ENCODE assay signal across 9 cellular contexts in the genomic region with DNA sequence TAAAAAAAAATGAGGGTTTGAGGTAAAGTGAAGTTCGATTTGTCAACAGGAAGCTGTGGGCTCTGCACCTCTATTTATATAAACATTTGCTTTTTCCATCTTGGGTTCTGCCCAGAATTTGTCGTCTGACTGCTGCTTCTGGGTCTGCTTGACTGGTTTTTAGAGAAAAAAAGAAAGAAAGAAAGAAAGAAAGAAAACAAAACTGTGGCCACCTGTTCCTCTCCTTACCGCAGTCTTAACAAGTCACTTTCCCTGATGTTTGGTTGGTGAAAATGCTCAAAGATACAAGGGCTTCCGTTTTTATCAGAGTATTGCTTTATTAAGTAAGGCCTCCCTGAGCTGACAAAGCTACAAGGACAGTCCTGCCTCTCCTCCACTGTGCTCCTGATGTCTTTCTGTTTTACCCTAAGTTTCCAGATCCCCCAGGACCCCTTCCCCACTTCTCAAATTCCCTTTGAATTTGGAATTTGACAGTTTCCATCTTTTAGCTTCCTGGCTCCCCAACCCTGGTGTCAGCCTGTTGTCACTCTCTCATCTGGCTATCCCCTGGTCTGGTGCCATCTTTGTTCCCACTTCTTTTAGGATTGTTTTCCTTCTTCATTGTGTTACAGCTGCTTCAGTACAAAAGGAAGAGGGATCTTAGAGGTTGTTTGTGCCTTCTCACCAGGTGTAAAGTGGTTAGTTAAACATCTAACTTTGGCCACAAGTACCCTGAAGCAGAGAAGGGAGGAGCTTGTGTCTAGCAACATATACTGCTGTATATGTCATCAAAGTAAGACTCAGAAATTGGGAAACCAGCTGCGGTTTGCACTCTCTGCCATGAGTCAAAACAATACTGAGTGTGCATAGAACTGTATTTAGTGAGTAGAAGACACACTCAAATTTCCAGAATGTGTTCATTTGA. TPM values are rescaled to one million over a fixed set of nuclear protein-coding genes. Genes with fewer than 3 reads are reported as not detected.
DNase-seq lines count a peak whose midpoint lies in the region; ATAC-seq and TF ChIP-seq lines count a peak whose summit lies in the region.
"Had no signal": no experiment of that assay in that cellular context is flagged by ENCODE, and none has a peak within 500 bp of the region (broad histone marks: within the 10 kb centered on the region; RNA-seq: fewer than 3 reads in every experiment).

No MANE protein-coding gene starts in this region.

- H3K4me3 ChIP-seq in breast epithelium (no peak overlapping the region), HAP-1 (no peak overlapping the region), heart left ventricle (no peak overlapping the region)

- H3K9me3 ChIP-seq in breast epithelium (no peaks in the 10 kb centered on the region), HAP-1 (no peaks in the 10 kb centered on the region), heart left ventricle (no peaks in the 10 kb centered on the region)

- peak; percentile 34 for DNase-seq in MCF 10A (ENCODE audit: unreplicated experiment)
- DNase-seq in breast epithelium (ENCODE audit: low spot score in 2 of 2), result no peak
- peak; percentile 81 for DNase-seq in activated CD8-positive, alpha-beta T cell treated with anti-CD3 and anti-CD28 coated beads, Interleukin-2, amount 10 ng/mL, durations not matched to agents 7 days and 5 days
- DNase-seq in renal cortical epithelial cell (ENCODE audit: low read depth), result peak; percentile 66
- no peak for DNase-seq in HAP-1 (ENCODE audit: low spot score in 2 of 2)
- DNase-seq in endothelial cell (ENCODE audit: low spot score), result no peak
- no peak for DNase-seq in heart left ventricle

- CTCF ChIA-PET in MCF 10A (lab: Yijun Ruan, JAX), result interaction anchor here (0.6 to 1.6 kb wide), 7 partner anchors 11 to 405 kb away, joined by 3 to 5 read pairs (median 4); no protein-coding TSS in a partner anchor
- CTCF ChIA-PET in activated CD8-positive, alpha-beta T cell treated with anti-CD3 and anti-CD28 coated beads, Interleukin-2, amount 10 ng/mL, durations not matched to agents 7 days and 5 days (lab: Charles Lee), result interaction anchor here (1.1 to 3.2 kb wide), 8 partner anchors 13 to 405 kb away, joined by 3 to 18 read pairs (median 4); a partner anchor contains a TSS

- no peak for TF ChIP-seq CTCF in MCF 10A (IDR thresholded peaks at IDR 0.05; ENCODE audit: unreplicated experiment)
- TF ChIP-seq CTCF in breast epithelium (IDR thresholded peaks at IDR 0.05), result no peak
- TF ChIP-seq CTCF in endothelial cell (IDR thresholded peaks at IDR 0.05; ENCODE audit: unreplicated experiment), result no peak
- TF ChIP-seq CTCF in heart left ventricle (IDR thresholded peaks at IDR 0.05), result no peak

- POLR2A ChIA-PET in MCF 10A (lab: Yijun Ruan, JAX), result interaction anchor here (0.6 to 1.0 kb wide), 3 partner anchors 37 to 1569 kb away, joined by 3 to 4 read pairs (median 3); no protein-coding TSS in a partner anchor
- POLR2A ChIA-PET in activated CD8-positive, alpha-beta T cell treated with anti-CD3 and anti-CD28 coated beads, Interleukin-2, amount 10 ng/mL, durations not matched to agents 7 days and 5 days (lab: Charles Lee), result interaction anchor here (0.6 to 0.7 kb wide), 2 partner anchors 15 to 101 kb away, joined by 3 read pairs; no protein-coding TSS in a partner anchor

- no peaks in the 10 kb centered on the region for H3K36me3 Mint-ChIP-seq in MCF 10A (ENCODE audit: insufficient read depth, unreplicated experiment)
- H3K36me3 Mint-ChIP-seq in activated CD8-positive, alpha-beta T cell treated with anti-CD3 and anti-CD28 coated beads, Interleukin-2, amount 10 ng/mL, durations not matched to agents 7 days and 5 days (ENCODE audit: low read depth), result peaks cover 7% of the 10 kb centered on the region
- no peaks in the 10 kb centered on the region for H3K36me3 Mint-ChIP-seq in endothelial cell (ENCODE audit: low read depth, unreplicated experiment)

- no peaks in the 10 kb centered on the region for H3K4me1 ChIP-seq in breast epithelium
- no peaks in the 10 kb centered on the region for H3K4me1 ChIP-seq in HAP-1
- H3K4me1 ChIP-seq in heart left ventricle, result no peaks in the 10 kb centered on the region

- H3K27ac ChIP-seq in breast epithelium (no peak overlapping the region), heart left ventricle (peak overlapping the region in 1 of 12 donors; percentile 62)

- TF ChIP-seq POLR2A in breast epithelium (IDR thresholded peaks at IDR 0.05), result no peak
- TF ChIP-seq POLR2A in heart left ventricle (IDR thresholded peaks at IDR 0.05), result no peak

- H3K27me3 Mint-ChIP-seq in MCF 10A (ENCODE audit: insufficient read depth, unreplicated experiment), result no peaks in the 10 kb centered on the region
- H3K27me3 Mint-ChIP-seq in activated CD8-positive, alpha-beta T cell treated with anti-CD3 and anti-CD28 coated beads, Interleukin-2, amount 10 ng/mL, durations not matched to agents 7 days and 5 days (ENCODE audit: low read depth), result peaks cover 6% of the 10 kb centered on the region
- peaks cover 1% of the 10 kb centered on the region for H3K27me3 Mint-ChIP-seq in endothelial cell (ENCODE audit: unreplicated experiment)

- H3K9me3 Mint-ChIP-seq in MCF 10A (ENCODE audit: unreplicated experiment) (no peaks in the 10 kb centered on the region), endothelial cell (ENCODE audit: unreplicated experiment) (no peaks in the 10 kb centered on the region)
- H3K9me3 Mint-ChIP-seq in activated CD8-positive, alpha-beta T cell treated with anti-CD3 and anti-CD28 coated beads, Interleukin-2, amount 10 ng/mL, durations not matched to agents 7 days and 5 days (ENCODE audit: insufficient read depth), result no peaks in the 10 kb centered on the region

- WGBS in heart left ventricle, 4 donors, result 55 to 71% (median 63%) methylated on average over 5 of the region's 5 CpGs

- BruUV-seq in MCF 10A (replicated peaks; lab: Mats Ljungman, UMichigan), result no TSS peak

- H3K27ac Mint-ChIP-seq in MCF 10A (ENCODE audit: low read depth, unreplicated experiment), result no peak overlapping the region
- H3K27ac Mint-ChIP-seq in activated CD8-positive, alpha-beta T cell treated with anti-CD3 and anti-CD28 coated beads, Interleukin-2, amount 10 ng/mL, durations not matched to agents 7 days and 5 days, result peak overlapping the region; percentile 91
- no peak overlapping the region for H3K27ac Mint-ChIP-seq in endothelial cell (ENCODE audit: unreplicated experiment)

- no peaks in the 10 kb centered on the region for H3K36me3 ChIP-seq in breast epithelium
- H3K36me3 ChIP-seq in HAP-1 (replicated peaks), result no peaks in the 10 kb centered on the region
- peaks cover 0 to 11% (median 0%) of the 10 kb centered on the region in 9 donors for H3K36me3 ChIP-seq in heart left ventricle

- intact Hi-C loops in MCF 10A (cut with micrococcal nuclease), result no loop called here
- intact Hi-C loops in breast epithelium (cut with DNase I; ENCODE audit: low total_unique reads), result no loop called here
- intact Hi-C loops in heart left ventricle (cut with DNase I), result no loop called here

- H3K27me3 ChIP-seq in breast epithelium (no peaks in the 10 kb centered on the region), HAP-1 (ENCODE audit: low read depth) (peaks cover 20% of the 10 kb centered on the region), heart left ventricle (no peaks in the 10 kb centered on the region)

- ATAC-seq in HG03378 (IDR thresholded peaks at IDR 0.05; ENCODE audit: unreplicated experiment), result peak; percentile 60
- peak; percentile 89 for ATAC-seq in activated CD8-positive, alpha-beta T cell treated with anti-CD3 and anti-CD28 coated beads, Interleukin-2, amount 10 ng/mL, durations not matched to agents 7 days and 5 days
- no peak for ATAC-seq in heart left ventricle

- H3K4me1 Mint-ChIP-seq in MCF 10A (ENCODE audit: insufficient read depth, unreplicated experiment) (peaks cover 10% of the 10 kb centered on the region), endothelial cell (ENCODE audit: unreplicated experiment) (peaks cover 7% of the 10 kb centered on the region)
- peaks cover 55% of the 10 kb centered on the region for H3K4me1 Mint-ChIP-seq in activated CD8-positive, alpha-beta T cell treated with anti-CD3 and anti-CD28 coated beads, Interleukin-2, amount 10 ng/mL, durations not matched to agents 7 days and 5 days (ENCODE audit: low read depth)

- in situ Hi-C loops in HAP-1 (cut with MboI; ENCODE audit: low sequenced_read_pairs), result no loop called here

- no peak overlapping the region for H3K4me3 Mint-ChIP-seq in MCF 10A (ENCODE audit: unreplicated experiment)
- peak overlapping the region; percentile 60 for H3K4me3 Mint-ChIP-seq in activated CD8-positive, alpha-beta T cell treated with anti-CD3 and anti-CD28 coated beads, Interleukin-2, amount 10 ng/mL, durations not matched to agents 7 days and 5 days
- H3K4me3 Mint-ChIP-seq in endothelial cell (ENCODE audit: unreplicated experiment), result no peak overlapping the region

RNA-seq across cellular contexts. Expression of a gene that starts 18.0 kb away (rescaled TPM):
- 0.64 and 1.6 TPM in 2 replicates for total RNA-seq in MCF 10A (2022)
- total RNA-seq in breast epithelium, result 100 to 1,000 TPM in 1 of 3 donors, 10 to 100 TPM in 2; 36.7 to 466 (median 42.0) TPM
- total RNA-seq in activated CD8-positive, alpha-beta T cell treated with anti-CD3 and anti-CD28 coated beads, Interleukin-2, amount 10 ng/mL, durations not matched to agents 7 days and 5 days, result not detected
- 0.85 and 3.3 TPM in 2 replicates for total RNA-seq in renal cortical epithelial cell
- total RNA-seq in endothelial cell (ENCODE audit: unreplicated experiment), result 0.31 TPM
- total RNA-seq in heart left ventricle, result 100 to 1,000 TPM in 2 of 9 donors, 10 to 100 TPM in 7; 12.4 to 137 (median 33.0) TPM
- polyA plus RNA-seq in heart left ventricle, result 10 to 100 TPM; 10.2 to 17.4 TPM

RNA-seq across cellular contexts. Expression of a gene that starts 31.9 kb away (rescaled TPM):
- total RNA-seq in MCF 10A (2022) (not detected in 2 replicates), breast epithelium (under 1 TPM in 1 of 3 donors, not detected in 2; 0.96 TPM), renal cortical epithelial cell (0.30 and 0.52 TPM in 2 replicates), endothelial cell (ENCODE audit: unreplicated experiment) (0.10 TPM), heart left ventricle (not detected)
- not detected for total RNA-seq in activated CD8-positive, alpha-beta T cell treated with anti-CD3 and anti-CD28 coated beads, Interleukin-2, amount 10 ng/mL, durations not matched to agents 7 days and 5 days
- polyA plus RNA-seq in heart left ventricle, result under 1 TPM in 1 of 2 donors, not detected in 1; 0.08 TPM
- total RNA-seq: pulmonary artery endothelial cell had no signal

RNA-seq across cellular contexts. Expression of a gene that starts 53.2 kb away (rescaled TPM):
- total RNA-seq in MCF 10A (2022) (32.7 and 34.4 TPM in 2 replicates), breast epithelium (10 to 100 TPM; 42.2 to 52.1 (median 51.5) TPM), renal cortical epithelial cell (45.3 and 49.1 TPM in 2 replicates), endothelial cell (ENCODE audit: unreplicated experiment) (101 TPM), heart left ventricle (10 to 100 TPM in 8 of 9 donors, 1 to 10 TPM in 1; 8.5 to 16.9 (median 11.9) TPM)
- total RNA-seq in activated CD8-positive, alpha-beta T cell treated with anti-CD3 and anti-CD28 coated beads, Interleukin-2, amount 10 ng/mL, durations not matched to agents 7 days and 5 days, result 1 to 10 TPM; 7.9 to 9.0 TPM
- polyA plus RNA-seq in heart left ventricle, result 10 to 100 TPM in 1 of 2 donors, 1 to 10 TPM in 1; 7.4 to 15.4 TPM

Comparison
In these comparisons a context has a peak if more than half of its experiments do, and no peak if none do; other contexts are left out.
1. DNase-seq: peak in MCF 10A (single experiment), activated CD8-positive, alpha-beta T cell treated with anti-CD3 and anti-CD28 coated beads, Interleukin-2, amount 10 ng/mL, durations not matched to agents 7 days and 5 days (single experiment) and renal cortical epithelial cell (single experiment); none in breast epithelium (0 of 2), HAP-1 (0 of 2), endothelial cell (single experiment) and heart left ventricle (0 of 5).
2. ATAC-seq: peak in HG03378 (single experiment) and activated CD8-positive, alpha-beta T cell treated with anti-CD3 and anti-CD28 coated beads, Interleukin-2, amount 10 ng/mL, durations not matched to agents 7 days and 5 days (single experiment); none in heart left ventricle (0 of 4).